Comparison of ENCODE assay signal across 1 cellular context in genomic region chr22:27201741-27202140, GRCh38.
A peak's percentile ranks its signal among the peaks of the same experiment; 100 is the strongest.
TF ChIP-seq lines count a peak whose summit lies in the region.

No MANE protein-coding gene starts in this region.

TF ChIP-seq in H1, 55 proteins besides CTCF, POLR2A, EP300 and RAD21:
- TF ChIP-seq SP4 (IDR thresholded peaks at IDR 0.05; ENCODE audit: low read length) (no peak), KDM1A (IDR thresholded peaks at IDR 0.05; ENCODE audit: borderline replicate concordance, low read length) (peak; percentile 81; the same call in 1 of the 2 replicates)
